Comparison of ENCODE assay signal across 2 cellular contexts in the genomic region with DNA sequence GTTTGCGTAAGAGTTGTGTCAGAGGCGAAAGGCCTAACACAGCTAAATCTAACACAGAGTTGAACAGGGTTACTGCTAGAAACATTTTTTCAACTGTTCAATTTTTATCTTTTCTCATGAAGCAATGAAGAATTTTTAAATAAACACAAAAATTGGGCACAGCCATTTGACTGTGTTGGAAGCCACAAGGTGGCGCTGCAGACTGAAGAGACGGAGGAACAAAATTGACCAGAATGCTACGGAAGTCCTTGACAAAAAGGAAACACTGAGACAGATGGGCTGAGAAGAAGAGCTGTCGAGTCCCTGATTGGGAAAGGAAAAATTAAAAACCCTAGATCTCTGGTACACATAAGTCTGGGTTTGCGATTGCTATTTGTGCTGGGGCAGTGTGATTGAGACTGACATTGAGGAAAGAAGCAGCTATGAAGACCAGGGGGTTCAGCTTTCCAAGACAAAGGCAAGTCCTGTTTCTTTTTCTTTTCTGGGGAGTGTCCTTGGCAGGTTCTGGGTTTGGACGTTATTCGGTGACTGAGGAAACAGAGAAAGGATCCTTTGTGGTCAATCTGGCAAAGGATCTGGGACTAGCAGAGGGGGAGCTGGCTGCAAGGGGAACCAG.
A peak's percentile ranks its signal among the peaks of the same experiment; 100 is the strongest.
TF ChIP-seq lines count a peak whose summit lies in the region.

A gene (plus strand): TSS at position 265 of the 616 bp plus-strand sequence. CDS start 158 bp downstream, at position 423.

TF ChIP-seq in HEK293, 187 proteins besides CTCF, POLR2A, EP300 and RAD21:
- TF ChIP-seq, protein P1, sequence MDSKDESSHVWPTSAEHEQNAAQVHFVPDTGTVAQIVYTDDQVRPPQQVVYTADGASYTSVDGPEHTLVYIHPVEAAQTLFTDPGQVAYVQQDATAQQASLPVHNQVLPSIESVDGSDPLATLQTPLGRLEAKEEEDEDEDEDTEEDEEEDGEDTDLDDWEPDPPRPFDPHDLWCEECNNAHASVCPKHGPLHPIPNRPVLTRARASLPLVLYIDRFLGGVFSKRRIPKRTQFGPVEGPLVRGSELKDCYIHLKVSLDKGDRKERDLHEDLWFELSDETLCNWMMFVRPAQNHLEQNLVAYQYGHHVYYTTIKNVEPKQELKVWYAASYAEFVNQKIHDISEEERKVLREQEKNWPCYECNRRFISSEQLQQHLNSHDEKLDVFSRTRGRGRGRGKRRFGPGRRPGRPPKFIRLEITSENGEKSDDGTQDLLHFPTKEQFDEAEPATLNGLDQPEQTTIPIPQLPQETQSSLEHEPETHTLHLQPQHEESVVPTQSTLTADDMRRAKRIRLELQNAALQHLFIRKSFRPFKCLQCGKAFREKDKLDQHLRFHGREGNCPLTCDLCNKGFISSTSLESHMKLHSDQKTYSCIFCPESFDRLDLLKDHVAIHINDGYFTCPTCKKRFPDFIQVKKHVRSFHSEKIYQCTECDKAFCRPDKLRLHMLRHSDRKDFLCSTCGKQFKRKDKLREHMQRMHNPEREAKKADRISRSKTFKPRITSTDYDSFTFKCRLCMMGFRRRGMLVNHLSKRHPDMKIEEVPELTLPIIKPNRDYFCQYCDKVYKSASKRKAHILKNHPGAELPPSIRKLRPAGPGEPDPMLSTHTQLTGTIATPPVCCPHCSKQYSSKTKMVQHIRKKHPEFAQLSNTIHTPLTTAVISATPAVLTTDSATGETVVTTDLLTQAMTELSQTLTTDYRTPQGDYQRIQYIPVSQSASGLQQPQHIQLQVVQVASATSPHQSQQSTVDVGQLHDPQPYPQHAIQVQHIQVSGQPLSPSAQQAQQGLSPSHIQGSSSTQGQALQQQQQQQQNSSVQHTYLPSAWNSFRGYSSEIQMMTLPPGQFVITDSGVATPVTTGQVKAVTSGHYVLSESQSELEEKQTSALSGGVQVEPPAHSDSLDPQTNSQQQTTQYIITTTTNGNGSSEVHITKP (tag by site-specific recombination; IDR thresholded peaks at IDR 0.05), result no peak
- TF ChIP-seq ZNF654 (tag by site-specific recombination; IDR thresholded peaks at IDR 0.05; ENCODE audit: low read depth), result peak; percentile 34; the same call in 1 of the 2 replicates

TF ChIP-seq in endothelial cell of umbilical vein, 7 proteins besides CTCF, POLR2A, EP300 and RAD21:
- no peak for TF ChIP-seq GATA2 (IDR thresholded peaks at IDR 0.05; ENCODE audit: insufficient read depth, insufficient read length, low read depth, low read length)
- TF ChIP-seq POLR2AphosphoS5 (IDR thresholded peaks at IDR 0.05; ENCODE audit: insufficient read depth, low read depth, low read length), result no peak
- TF ChIP-seq FOS (IDR thresholded peaks at IDR 0.05; ENCODE audit: borderline replicate concordance, insufficient read depth, low read length), result no peak
- no peak for TF ChIP-seq JUN (IDR thresholded peaks at IDR 0.05; ENCODE audit: borderline replicate concordance, insufficient read depth, insufficient read length, low read depth)
- TF ChIP-seq, protein P2, sequence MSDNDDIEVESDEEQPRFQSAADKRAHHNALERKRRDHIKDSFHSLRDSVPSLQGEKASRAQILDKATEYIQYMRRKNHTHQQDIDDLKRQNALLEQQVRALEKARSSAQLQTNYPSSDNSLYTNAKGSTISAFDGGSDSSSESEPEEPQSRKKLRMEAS (IDR thresholded peaks at IDR 0.05; ENCODE audit: insufficient read depth, insufficient read length), result no peak
- TF ChIP-seq MYC (IDR thresholded peaks at IDR 0.05; ENCODE audit: low read depth, low read length), result no peak
- TF ChIP-seq EZH2 (IDR thresholded peaks at IDR 0.05; ENCODE audit: borderline replicate concordance, low read depth, low read length, severe bottlenecking), result no peak
